22 cellular contexts compared by ENCODE assay signal in the genomic region with DNA sequence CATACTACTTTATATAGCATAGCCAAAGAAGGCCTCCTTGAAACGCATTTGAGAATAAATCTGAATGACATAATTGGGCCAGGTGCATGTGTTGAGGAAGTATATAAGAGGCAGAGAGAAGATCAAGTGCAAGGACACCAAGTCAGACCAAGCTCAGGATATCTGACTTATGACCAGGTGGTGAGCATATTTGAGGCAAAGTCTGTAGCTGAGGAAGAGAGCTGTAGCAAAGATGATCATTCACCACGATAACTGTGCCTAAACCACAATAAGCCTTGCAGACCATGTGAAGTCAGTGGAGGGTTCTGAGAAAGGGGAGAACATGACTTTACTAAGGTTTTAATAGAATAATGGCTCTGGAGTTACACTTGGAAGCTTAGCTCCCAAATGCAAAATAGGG.
A peak's percentile ranks its signal among the peaks of the same experiment; 100 is the strongest.
DNase-seq lines count a peak whose midpoint lies in the region; ATAC-seq and TF ChIP-seq lines count a peak whose summit lies in the region.
"Had no signal": no experiment of that assay in that cellular context is flagged by ENCODE, and none has a peak within 500 bp of the region (broad histone marks: within the 10 kb centered on the region; RNA-seq: fewer than 3 reads in every experiment).

No MANE protein-coding gene starts in this region.

- ATAC-seq in GM18873 (IDR thresholded peaks at IDR 0.05; ENCODE audit: low FRiP score, unreplicated experiment) (peak; percentile 38), HG02763 (IDR thresholded peaks at IDR 0.05; ENCODE audit: unreplicated experiment) (peak; percentile 48), HG03354 (IDR thresholded peaks at IDR 0.05; ENCODE audit: poor library complexity, severe bottlenecking, unreplicated experiment) (peak; percentile 62), HG02884 (IDR thresholded peaks at IDR 0.05; ENCODE audit: unreplicated experiment) (no peak)
- no peak for ATAC-seq in activated T-helper 17 cell treated with anti-CD3 and anti-CD28 coated beads, Interleukin-2, amount 50 U/mL, for 72 hours (replicated peaks)

- no peak overlapping the region for H3K27ac Mint-ChIP-seq in activated T-helper 17 cell treated with anti-CD3 and anti-CD28 coated beads, Interleukin-2, amount 50 U/mL, for 72 hours
- H3K27ac Mint-ChIP-seq: CD4-positive, alpha-beta T cell; H9; HFFc6 had no signal

- H3K27me3 Mint-ChIP-seq in activated T-helper 17 cell treated with anti-CD3 and anti-CD28 coated beads, Interleukin-2, amount 50 U/mL, for 72 hours, result no peaks in the 10 kb centered on the region
- H3K27me3 Mint-ChIP-seq: CD4-positive, alpha-beta T cell had no signal

- H3K27me3 ChIP-seq in GM06990 (replicated peaks; ENCODE audit: control insufficient read depth, insufficient read depth, low read length), result no peaks in the 10 kb centered on the region
- H3K27me3 ChIP-seq: BLaER1 had no signal

- no peak overlapping the region for H3K4me3 ChIP-seq in GM06990 (replicated peaks; ENCODE audit: low read depth, low read length)
- H3K4me3 ChIP-seq: BLaER1 had no signal

- H3K36me3 Mint-ChIP-seq in activated T-helper 17 cell treated with anti-CD3 and anti-CD28 coated beads, Interleukin-2, amount 50 U/mL, for 72 hours (ENCODE audit: low read depth), result no peaks in the 10 kb centered on the region

- no peak for TF ChIP-seq CTCF in GM06990 (IDR thresholded peaks at IDR 0.05; ENCODE audit: insufficient read depth, low read length, poor library complexity, severe bottlenecking)

- H3K4me3 Mint-ChIP-seq in activated T-helper 17 cell treated with anti-CD3 and anti-CD28 coated beads, Interleukin-2, amount 50 U/mL, for 72 hours, result no peak overlapping the region
- H3K4me3 Mint-ChIP-seq: CD4-positive, alpha-beta T cell; H9; HFFc6 had no signal

- H3K9me3 Mint-ChIP-seq in activated T-helper 17 cell treated with anti-CD3 and anti-CD28 coated beads, Interleukin-2, amount 50 U/mL, for 72 hours, result peaks cover 22% of the 10 kb centered on the region

- no peak for TF ChIP-seq POLR2A in erythroblast (IDR thresholded peaks at IDR 0.05; ENCODE audit: low read length)

- DNase-seq in GM06990 (ENCODE audit: extremely low read depth, insufficient read length), result peak; percentile 20
- no peak for DNase-seq in activated effector memory CD4-positive, alpha-beta T cell treated with anti-CD3 and anti-CD28 coated beads, Interleukin-2, amount 50 U/mL, for 16 hours
- no peak for DNase-seq in erythroblast (lab: John Stamatoyannopoulos, UW)
- DNase-seq: ACHN; CD4-positive, alpha-beta T cell; DMS153; H9; HFFc6; KBM-7; NCI-H1092 treated with DMSO at 0.1 percent for 48 hours; NCI-H1436 treated with DMSO at 0.1 percent for 48 hours; NCI-H2029; NCI-H2227 treated with DMSO at 0.1 percent for 48 hours; NCI-H510A treated with DMSO at 0.1 percent for 48 hours; NCI-H748 treated with DMSO at 0.1 percent for 48 hours; NK-92 treated with Interleukin-12 subunit alpha and Interleukin-12 subunit beta, amount 100 ng/mL, for 24 hours had no signal

- no peaks in the 10 kb centered on the region for H3K4me1 Mint-ChIP-seq in activated T-helper 17 cell treated with anti-CD3 and anti-CD28 coated beads, Interleukin-2, amount 50 U/mL, for 72 hours

- H3K36me3 ChIP-seq in GM06990 (ENCODE audit: control insufficient read depth, insufficient read depth, low read length), result no peaks in the 10 kb centered on the region
- H3K36me3 ChIP-seq: BLaER1 had no signal

Comparison
In these comparisons a context has a peak if more than half of its experiments do, and no peak if none do; other contexts are left out.
1. ATAC-seq: peak in GM18873 (single experiment), HG02763 (single experiment) and HG03354 (single experiment); none in activated T-helper 17 cell treated with anti-CD3 and anti-CD28 coated beads, Interleukin-2, amount 50 U/mL, for 72 hours (single experiment) and HG02884 (single experiment).